8 cellular contexts compared by ENCODE assay signal in the genomic region with DNA sequence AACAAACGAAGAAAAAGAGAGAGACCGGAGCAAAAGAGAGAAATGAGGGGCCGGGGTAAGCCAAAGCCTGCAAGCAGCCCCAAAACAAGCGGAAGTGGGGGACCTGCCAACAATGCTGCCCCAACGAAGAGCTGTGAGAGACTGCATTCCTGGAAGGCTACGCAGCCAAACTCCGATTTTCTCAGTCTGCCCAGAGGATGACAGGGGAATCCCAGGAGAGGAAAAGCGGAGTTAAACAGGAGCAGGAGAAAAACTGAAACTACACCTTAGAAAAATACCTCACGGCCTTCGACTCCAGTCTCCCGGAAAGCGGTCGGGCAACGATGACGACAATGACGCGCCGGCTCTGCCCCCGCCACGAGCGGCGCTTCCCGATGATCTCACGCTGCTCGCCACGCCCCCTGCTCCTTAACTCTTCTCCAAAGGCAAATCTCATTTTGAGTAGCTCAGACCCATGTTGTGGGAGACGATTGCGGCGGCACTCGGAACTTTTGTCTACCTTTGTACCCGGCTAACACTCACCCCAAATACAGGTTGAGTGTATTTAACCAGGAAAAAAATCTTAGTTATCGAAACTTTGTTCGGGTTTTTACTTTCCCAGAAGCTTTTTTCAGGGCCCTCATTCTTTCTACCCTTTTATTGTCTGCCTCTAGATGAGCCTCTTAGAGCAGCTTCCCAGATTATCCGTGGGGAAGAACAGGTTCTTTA. TPM values are rescaled to one million over a fixed set of nuclear protein-coding genes. Genes with fewer than 3 reads are reported as not detected.
A peak's percentile ranks its signal among the peaks of the same experiment; 100 is the strongest.
DNase-seq lines count a peak whose midpoint lies in the region; FAIRE-seq and TF ChIP-seq lines count a peak whose summit lies in the region.

A gene with protein sequence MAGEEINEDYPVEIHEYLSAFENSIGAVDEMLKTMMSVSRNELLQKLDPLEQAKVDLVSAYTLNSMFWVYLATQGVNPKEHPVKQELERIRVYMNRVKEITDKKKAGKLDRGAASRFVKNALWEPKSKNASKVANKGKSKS (minus strand): TSS at position 325 of the 708 bp plus-strand sequence. CDS start 15,694 bp downstream, outside the sequence.

- H4K8ac ChIP-seq in neuronal stem cell (ENCODE audit: low read depth, low read length), result no peak within 1 kb of the TSS

- FAIRE-seq in frontal cortex (lab: Jason Lieb, UNC), result no peak

- WGBS in neuronal stem cell (ENCODE audit: extremely low coverage in 2 of 2, insufficient read length in 2 of 2, insufficient replicate concordance in 1 of 2), 2 donors, result no CpG with 5 or more reads among the region's 34 CpGs

- peak within 1 kb of the TSS; percentile 90 for H2AFZ ChIP-seq in neuronal stem cell (ENCODE audit: low read length)

- peak within 1 kb of the TSS; percentile 61 for H3K4me2 ChIP-seq in neuronal stem cell (ENCODE audit: insufficient read depth, low read length, poor library complexity, severe bottlenecking)

- CTCF ChIA-PET in HEK293 (lab: Yijun Ruan, JAX), result interaction anchor here (0.6 to 1.1 kb wide), 7 partner anchors 9 to 1628 kb away, joined by 3 read pairs; no protein-coding TSS in a partner anchor

- no peak within 1 kb of the TSS for H2BK120ac ChIP-seq in neuronal stem cell (ENCODE audit: low read depth, low read length)

- H2AK5ac ChIP-seq in neuronal stem cell (ENCODE audit: low read depth, low read length), result no peak within 1 kb of the TSS

- TF ChIP-seq CTCF in HEK293 (tag by site-specific recombination; IDR thresholded peaks at IDR 0.05) (no peak), subcutaneous adipose tissue (IDR thresholded peaks at IDR 0.05; ENCODE audit: low read depth) (no peak)

- peak; percentile 82 for DNase-seq in GDM1 (lab: John Stamatoyannopoulos, UW)
- DNase-seq in MV-4-11 (lab: John Stamatoyannopoulos, UW), result peak; percentile 83
- DNase-seq in SK-MEL-5 (ENCODE audit: low read depth, low spot score), result peak; percentile 93
- DNase-seq in activated naive CD4-positive, alpha-beta T cell treated with Interleukin-2 at 50 U/mL for 16 hours, result peak; percentile 93
- peak; percentile 60 to 80 for DNase-seq in frontal cortex (ENCODE audit: low spot score in 2 of 2)
- peak; percentile 88 for DNase-seq in neuronal stem cell (ENCODE audit: low spot score)

- H2BK5ac ChIP-seq in neuronal stem cell (ENCODE audit: low read length), result no peak within 1 kb of the TSS

- no peaks in the 10 kb centered on the region for H3K9me3 ChIP-seq in HEK293 (ENCODE audit: control insufficient read depth, insufficient read depth, low read depth, low read length)
- no peaks in the 10 kb centered on the region for H3K9me3 ChIP-seq in neuronal stem cell (replicated peaks in 1 of 2; ENCODE audit: control insufficient read depth in 2 of 2, insufficient read depth in 1 of 2, low read depth in 1 of 2, low read length in 2 of 2)

- no peaks in the 10 kb centered on the region for H3K79me1 ChIP-seq in neuronal stem cell (ENCODE audit: low read depth, low read length)

- no peak within 1 kb of the TSS for H3K14ac ChIP-seq in neuronal stem cell (ENCODE audit: low read length)

- peak within 1 kb of the TSS; percentile 92 for H3K18ac ChIP-seq in neuronal stem cell (ENCODE audit: low read length)

- H2BK12ac ChIP-seq in neuronal stem cell (ENCODE audit: low read length), result no peak within 1 kb of the TSS

- POLR2A ChIA-PET in HEK293 (lab: Yijun Ruan, JAX), result interaction anchor here (0.6 to 1.6 kb wide), 6 partner anchors 9 to 1627 kb away, joined by 3 to 6 read pairs (median 4); no protein-coding TSS in a partner anchor

- H3K27me3 ChIP-seq in neuronal stem cell (ENCODE audit: control insufficient read depth in 3 of 3, insufficient read depth in 3 of 3, low read depth in 1 of 3, low read length in 3 of 3), result no peaks in the 10 kb centered on the region

- H3K23ac ChIP-seq in neuronal stem cell (ENCODE audit: low read depth, low read length, poor library complexity), result no peak within 1 kb of the TSS

- H3K4ac ChIP-seq in neuronal stem cell (ENCODE audit: low read length), result no peak within 1 kb of the TSS

- no peak within 1 kb of the TSS for H4K91ac ChIP-seq in neuronal stem cell (ENCODE audit: low read depth, low read length, poor library complexity)

- in situ Hi-C loops in SK-MEL-5 (cut with HindIII; ENCODE audit: low pct_unique_long_range_greater_than_20kb, low sequenced_read_pairs), result no loop called here

- H3K4me1 ChIP-seq in HEK293 (ENCODE audit: control insufficient read depth, insufficient read depth, low read length), result peaks cover 3% of the 10 kb centered on the region; the same call in 1 of the 2 replicates
- peaks cover 0 to 2% of the 10 kb centered on the region in 2 donors for H3K4me1 ChIP-seq in neuronal stem cell (ENCODE audit: control insufficient read depth in 2 of 2, insufficient read depth in 1 of 2, low read depth in 1 of 2, low read length in 2 of 2)

- H3K27ac ChIP-seq in HEK293 (ENCODE audit: extremely low read depth, low read depth, low read length), result peak within 1 kb of the TSS; percentile 66
- H3K27ac ChIP-seq in neuronal stem cell (replicated peaks; ENCODE audit: low read length), result peak within 1 kb of the TSS; percentile 50

- no peak within 1 kb of the TSS for H2BK15ac ChIP-seq in neuronal stem cell (ENCODE audit: low read length)

- H3K4me3 ChIP-seq in HEK293 (ENCODE audit: low read depth, low read length), result peak within 1 kb of the TSS; percentile 58
- peak within 1 kb of the TSS; percentile 67 to 91 for H3K4me3 ChIP-seq in neuronal stem cell (ENCODE audit: low read length in 2 of 2)

- no peaks in the 10 kb centered on the region for H3K36me3 ChIP-seq in HEK293 (ENCODE audit: control insufficient read depth in 2 of 2, insufficient read depth in 1 of 2, low read length in 2 of 2)
- H3K36me3 ChIP-seq in neuronal stem cell (replicated peaks in 1 of 2; ENCODE audit: control insufficient read depth in 2 of 2, insufficient read depth in 2 of 2, low read length in 2 of 2), result no peaks in the 10 kb centered on the region

- H3K9ac ChIP-seq in neuronal stem cell (ENCODE audit: low read depth, low read length, poor library complexity), result peak within 1 kb of the TSS; percentile 51

TF ChIP-seq in HEK293, 187 proteins besides CTCF, POLR2A, EP300 and RAD21 (continues in another document):
- TF ChIP-seq ZNF404 (tag by site-specific recombination; IDR thresholded peaks at IDR 0.05) (no peak), GLIS1 (tag by site-specific recombination; IDR thresholded peaks at IDR 0.05) (peak; percentile 24; the same call in 1 of the 2 replicates), ZNF24 (tag by site-specific recombination; IDR thresholded peaks at IDR 0.05) (no peak), ZNF629 (tag by site-specific recombination; IDR thresholded peaks at IDR 0.05) (peak; percentile 94), ZNF610 (tag by site-specific recombination; IDR thresholded peaks at IDR 0.05; ENCODE audit: borderline replicate concordance) (no peak), IKZF3 (tag by site-specific recombination; IDR thresholded peaks at IDR 0.05) (peak; percentile 56; the same call in 1 of the 2 replicates), ZNF654 (tag by site-specific recombination; IDR thresholded peaks at IDR 0.05; ENCODE audit: low read depth) (no peak), ZFP41 (tag by site-specific recombination; IDR thresholded peaks at IDR 0.05; ENCODE audit: borderline replicate concordance) (no peak), WT1 (tag by site-specific recombination; IDR thresholded peaks at IDR 0.05) (no peak), ZNF571 (tag by site-specific recombination; IDR thresholded peaks at IDR 0.05) (no peak), SP2 (tag by site-specific recombination; IDR thresholded peaks at IDR 0.05) (peak; percentile 46)
- TF ChIP-seq, protein P1, sequence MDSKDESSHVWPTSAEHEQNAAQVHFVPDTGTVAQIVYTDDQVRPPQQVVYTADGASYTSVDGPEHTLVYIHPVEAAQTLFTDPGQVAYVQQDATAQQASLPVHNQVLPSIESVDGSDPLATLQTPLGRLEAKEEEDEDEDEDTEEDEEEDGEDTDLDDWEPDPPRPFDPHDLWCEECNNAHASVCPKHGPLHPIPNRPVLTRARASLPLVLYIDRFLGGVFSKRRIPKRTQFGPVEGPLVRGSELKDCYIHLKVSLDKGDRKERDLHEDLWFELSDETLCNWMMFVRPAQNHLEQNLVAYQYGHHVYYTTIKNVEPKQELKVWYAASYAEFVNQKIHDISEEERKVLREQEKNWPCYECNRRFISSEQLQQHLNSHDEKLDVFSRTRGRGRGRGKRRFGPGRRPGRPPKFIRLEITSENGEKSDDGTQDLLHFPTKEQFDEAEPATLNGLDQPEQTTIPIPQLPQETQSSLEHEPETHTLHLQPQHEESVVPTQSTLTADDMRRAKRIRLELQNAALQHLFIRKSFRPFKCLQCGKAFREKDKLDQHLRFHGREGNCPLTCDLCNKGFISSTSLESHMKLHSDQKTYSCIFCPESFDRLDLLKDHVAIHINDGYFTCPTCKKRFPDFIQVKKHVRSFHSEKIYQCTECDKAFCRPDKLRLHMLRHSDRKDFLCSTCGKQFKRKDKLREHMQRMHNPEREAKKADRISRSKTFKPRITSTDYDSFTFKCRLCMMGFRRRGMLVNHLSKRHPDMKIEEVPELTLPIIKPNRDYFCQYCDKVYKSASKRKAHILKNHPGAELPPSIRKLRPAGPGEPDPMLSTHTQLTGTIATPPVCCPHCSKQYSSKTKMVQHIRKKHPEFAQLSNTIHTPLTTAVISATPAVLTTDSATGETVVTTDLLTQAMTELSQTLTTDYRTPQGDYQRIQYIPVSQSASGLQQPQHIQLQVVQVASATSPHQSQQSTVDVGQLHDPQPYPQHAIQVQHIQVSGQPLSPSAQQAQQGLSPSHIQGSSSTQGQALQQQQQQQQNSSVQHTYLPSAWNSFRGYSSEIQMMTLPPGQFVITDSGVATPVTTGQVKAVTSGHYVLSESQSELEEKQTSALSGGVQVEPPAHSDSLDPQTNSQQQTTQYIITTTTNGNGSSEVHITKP (tag by site-specific recombination; IDR thresholded peaks at IDR 0.05), result 0 out of 2 replicates have a peak, but pooled peaks have one; percentile 42

RNA-seq across cellular contexts. Expression of the gene that starts here (rescaled TPM):
- total RNA-seq in SK-MEL-5 (2014; rRNA removed; shearing (Covaris generic)), result 36.1 and 43.7 TPM in 2 replicates
- polyA plus RNA-seq in SK-MEL-5 (2015; cell fraction: cytosol; rRNA removed), result 41.4 and 56.1 TPM in 2 replicates
- polyA plus RNA-seq in SK-MEL-5 (2015; cell fraction: nucleus; rRNA removed), result 18.9 and 28.0 TPM in 2 replicates
- total RNA-seq in frontal cortex (21.2 TPM), subcutaneous adipose tissue (10 to 100 TPM; 16.4 to 45.6 (median 38.4) TPM)
- polyA plus RNA-seq in neuronal stem cell (2013, experiment 1 of 2), result 27.8 TPM
- 29.2 TPM for polyA plus RNA-seq in neuronal stem cell (2013, experiment 2 of 2)

Comparison
In these comparisons a context has a peak if more than half of its experiments do, and no peak if none do; other contexts are left out.
1. Peak in every context shown above with its lines: DNase-seq, H3K4me3 ChIP-seq and H3K27ac ChIP-seq.